ENCODE assay signal across 1 cellular context in genomic region chr20:9532069-9532809, GRCh38.
TF ChIP-seq lines count a peak whose summit lies in the region.

No MANE protein-coding gene starts in this region.

TF ChIP-seq in SK-N-SH treated with all-trans-retinoic acid at 6 μM for 48 hours, 23 proteins besides CTCF, POLR2A, EP300 and RAD21 (continued from another document):
- TF ChIP-seq TSHZ2 (CRISPR knock-in tag; IDR thresholded peaks at IDR 0.05) (peak; percentile 94), TCF4 (CRISPR knock-in tag; IDR thresholded peaks at IDR 0.05; ENCODE audit: borderline replicate concordance) (peak; percentile 96), TOX (CRISPR knock-in tag; IDR thresholded peaks at IDR 0.05; ENCODE audit: borderline replicate concordance) (no peak), PPARA (CRISPR knock-in tag; IDR thresholded peaks at IDR 0.05; ENCODE audit: borderline replicate concordance) (peak; percentile 39; the same call in 1 of the 2 replicates), ESRRG (CRISPR knock-in tag; IDR thresholded peaks at IDR 0.05) (no peak), GLIS3 (CRISPR knock-in tag; IDR thresholded peaks at IDR 0.05) (0 out of 2 replicates have a peak, but pooled peaks have one; percentile 46), RARB (CRISPR knock-in tag; IDR thresholded peaks at IDR 0.05) (no peak), ZFP3 (CRISPR knock-in tag; IDR thresholded peaks at IDR 0.05) (no peak), ZC3H10 (CRISPR knock-in tag; IDR thresholded peaks at IDR 0.05) (no peak), ARNTL (CRISPR knock-in tag; IDR thresholded peaks at IDR 0.05; ENCODE audit: borderline replicate concordance, low read depth) (no peak), ISL1 (CRISPR knock-in tag; IDR thresholded peaks at IDR 0.05) (peak; percentile 43; the same call in 1 of the 2 replicates), OSR1 (CRISPR knock-in tag; IDR thresholded peaks at IDR 0.05) (no peak), POU6F1 (CRISPR knock-in tag; IDR thresholded peaks at IDR 0.05; ENCODE audit: borderline replicate concordance, low read depth) (no peak)
